Comparison of ENCODE assay signal across 8 cellular contexts in the genomic region with DNA sequence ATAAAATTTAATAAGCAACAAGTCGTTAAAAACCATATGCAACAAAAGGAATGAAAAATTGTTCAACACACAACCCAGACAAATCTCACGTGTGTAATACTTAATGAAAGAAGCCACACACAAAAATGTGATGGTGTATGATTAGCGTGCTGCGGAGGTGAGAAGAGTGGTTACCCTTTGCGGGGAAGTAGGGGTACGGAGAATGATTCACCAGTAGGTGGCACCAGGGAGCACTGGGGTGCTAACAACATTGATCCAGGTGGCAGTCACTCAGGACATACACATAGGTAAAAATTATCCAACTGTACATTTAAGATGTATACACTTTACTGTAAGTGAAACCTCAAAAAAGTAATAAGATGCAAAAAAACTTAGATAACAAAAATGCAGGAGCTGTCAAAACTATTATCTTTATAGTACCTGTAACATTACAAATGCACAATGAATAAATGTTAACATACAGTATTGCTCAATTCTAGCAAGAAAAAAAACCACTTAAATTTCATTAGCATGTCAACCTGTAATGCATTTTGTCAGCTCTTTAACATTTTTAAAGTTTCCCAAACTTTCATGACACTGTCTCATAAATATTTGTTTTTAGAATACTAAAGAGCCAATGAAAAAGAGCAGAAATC. TPM values are rescaled to one million over a fixed set of nuclear protein-coding genes. Genes with fewer than 3 reads are reported as not detected.
A peak's percentile ranks its signal among the peaks of the same experiment; 100 is the strongest.
DNase-seq lines count a peak whose midpoint lies in the region; ATAC-seq and TF ChIP-seq lines count a peak whose summit lies in the region.

No MANE protein-coding gene starts in this region.

- ATAC-seq in Right ventricle myocardium inferior (no peak), Right ventricle myocardium superior (ENCODE audit: poor library complexity) (no peak), HG03025 (IDR thresholded peaks at IDR 0.05; ENCODE audit: low FRiP score, unreplicated experiment) (no peak), GM21390 (IDR thresholded peaks at IDR 0.05; ENCODE audit: unreplicated experiment) (no peak)

- no peaks in the 10 kb centered on the region for H3K27me3 Mint-ChIP-seq in progenitor cell of endocrine pancreas

- H3K27me3 ChIP-seq in dorsolateral prefrontal cortex, result no peaks in the 10 kb centered on the region

- peaks cover 17% of the 10 kb centered on the region for H3K36me3 Mint-ChIP-seq in progenitor cell of endocrine pancreas (ENCODE audit: insufficient read depth)

- H3K9me3 Mint-ChIP-seq in progenitor cell of endocrine pancreas (ENCODE audit: low read depth), result peaks cover 10% of the 10 kb centered on the region

- H3K4me3 ChIP-seq in dorsolateral prefrontal cortex, result no peak overlapping the region

- no peak overlapping the region for H3K4me3 Mint-ChIP-seq in progenitor cell of endocrine pancreas (ENCODE audit: low read depth)

- peaks cover 14% of the 10 kb centered on the region for H3K4me1 Mint-ChIP-seq in progenitor cell of endocrine pancreas (ENCODE audit: low read depth)

- peak; percentile 76 for DNase-seq in Right ventricle myocardium inferior (ENCODE audit: missing footprints)
- no peak for DNase-seq in Right ventricle myocardium superior
- peak; percentile 48 for DNase-seq in activated CD4-positive, CD25-positive, alpha-beta regulatory T cell treated with anti-CD3 and anti-CD28 coated beads, Interleukin-2, amount 50 U/mL, for 72 hours
- DNase-seq in dorsolateral prefrontal cortex, result no peak
- no peak for DNase-seq in progenitor cell of endocrine pancreas (ENCODE audit: low spot score, unreplicated experiment)
- DNase-seq in SW 1271 (lab: John Stamatoyannopoulos, UW), result no peak

- TF ChIP-seq CTCF in dorsolateral prefrontal cortex (IDR thresholded peaks at IDR 0.05 in 54 of 56, conservative IDR thresholded peaks at IDR 0.05 in 2 of 56; ENCODE audit: low read depth in 1 of 56, partially characterized antibody in 56 of 56), result peak in 53 of 56 donors; percentile 20 to 63 (median 48)
- peak; percentile 47 for TF ChIP-seq CTCF in progenitor cell of endocrine pancreas (IDR thresholded peaks at IDR 0.05; ENCODE audit: unreplicated experiment)

- intact Hi-C loops in Right ventricle myocardium inferior (cut with DNase I) (loop anchor here (2.0 to 10.0 kb wide), 3 partner anchors 57 to 741 kb away; no protein-coding TSS in a partner anchor), Right ventricle myocardium superior (cut with DNase I) (no loop called here), dorsolateral prefrontal cortex (cut with DNase I) (no loop called here)

- peak overlapping the region in 22 of 59 donors; percentile 2 to 78 (median 44) for H3K27ac ChIP-seq in dorsolateral prefrontal cortex

- H3K27ac Mint-ChIP-seq in progenitor cell of endocrine pancreas, result no peak overlapping the region

RNA-seq across cellular contexts. Expression of a gene that starts 46.8 kb away (rescaled TPM):
- total RNA-seq in Right ventricle myocardium inferior (1.5 TPM), Right ventricle myocardium superior (1.5 TPM), dorsolateral prefrontal cortex (100 to 1,000 TPM in 1 of 120 experiments, 10 to 100 TPM in 115, 1 to 10 TPM in 4; 8.4 to 120 (median 24.4) TPM), progenitor cell of endocrine pancreas (15.9 and 18.7 TPM in 2 replicates)

Comparison
In these comparisons a context has a peak if more than half of its experiments do, and no peak if none do; other contexts are left out.
1. DNase-seq: peak in Right ventricle myocardium inferior (single experiment) and activated CD4-positive, CD25-positive, alpha-beta regulatory T cell treated with anti-CD3 and anti-CD28 coated beads, Interleukin-2, amount 50 U/mL, for 72 hours (single experiment); none in Right ventricle myocardium superior (single experiment), dorsolateral prefrontal cortex (0 of 10), progenitor cell of endocrine pancreas (single experiment) and SW 1271 (0 of 2).